In the genomic region with DNA sequence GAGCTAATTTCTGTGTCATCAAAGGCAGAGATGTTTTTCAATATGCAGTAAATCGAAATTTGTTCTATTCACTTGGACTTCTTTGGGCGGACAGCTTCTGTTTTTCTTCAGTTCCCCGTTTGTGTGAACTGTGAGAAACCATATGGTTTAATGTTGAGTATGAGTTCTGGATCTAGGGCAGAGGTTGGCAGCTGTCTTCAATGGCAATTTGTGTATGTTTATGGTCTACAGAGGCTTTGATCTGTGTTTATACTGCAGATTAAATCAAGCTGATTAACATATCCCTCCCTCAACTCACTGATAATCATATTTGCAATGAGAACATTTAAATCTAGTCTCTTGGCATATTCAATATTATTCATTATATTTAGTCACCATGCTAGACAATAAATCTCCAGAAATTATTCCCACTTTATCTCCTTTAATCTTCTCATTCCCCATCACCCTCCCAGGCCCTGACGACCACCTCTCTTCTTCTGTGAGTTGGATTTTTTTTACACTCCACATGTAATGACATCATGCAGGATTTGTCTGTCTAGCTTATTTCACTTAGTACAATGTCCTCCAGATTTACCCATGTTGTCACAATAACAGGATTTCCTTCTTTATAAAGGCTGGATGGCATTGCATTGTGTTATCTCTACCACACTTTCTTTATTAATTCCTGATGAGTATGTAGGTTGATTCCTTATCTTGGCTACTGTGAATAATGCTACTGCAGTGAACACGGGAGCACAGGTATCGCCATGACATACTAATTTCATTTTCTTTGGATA, we compare ENCODE assay signal across 18 cellular contexts. TPM values are rescaled to one million over a fixed set of nuclear protein-coding genes. Genes with fewer than 3 reads are reported as not detected.
DNase-seq lines count a peak whose midpoint lies in the region; ATAC-seq and TF ChIP-seq lines count a peak whose summit lies in the region.
"Had no signal": no experiment of that assay in that cellular context is flagged by ENCODE, and none has a peak within 500 bp of the region (broad histone marks: within the 10 kb centered on the region; RNA-seq: fewer than 3 reads in every experiment).

No MANE protein-coding gene starts in this region.

- no peaks in the 10 kb centered on the region for H3K9me3 Mint-ChIP-seq in type B pancreatic cell

- H3F3A ChIP-seq in SK-N-SH (replicated peaks; ENCODE audit: insufficient read depth) = peaks cover 5% of the 10 kb centered on the region

- peaks cover 10% of the 10 kb centered on the region for H3K36me3 Mint-ChIP-seq in type B pancreatic cell

- no peak overlapping the region for H3K4me3 Mint-ChIP-seq in type B pancreatic cell
- H3K4me3 Mint-ChIP-seq: activated naive CD4-positive, alpha-beta T cell treated with anti-CD3 and anti-CD28 coated beads, Interleukin-2, amount 10 ng/mL, durations not matched to agents 7 days and 5 days had no signal

- no peak overlapping the region for H2AFZ ChIP-seq in SK-N-SH (ENCODE audit: low read depth)

- DNase-seq in SK-N-SH (peak; percentile 22), dermis blood vessel endothelial cell (peak; percentile 68), lung microvascular endothelial cell (ENCODE audit: low read depth in 2 of 2) (peak; percentile 50 to 64), type B pancreatic cell (ENCODE audit: extremely low spot score, unreplicated experiment) (no peak), NOMO-1 treated with dmso at 0.1 percent for 144 hours (lab: John Stamatoyannopoulos, UW; ENCODE audit: unreplicated experiment) (no peak), D341Med (ENCODE audit: low spot score) (no peak), HuH-7 (ENCODE audit: low spot score) (no peak)
- DNase-seq: activated CD4-positive, alpha-beta T cell treated with anti-CD3 and anti-CD28 coated beads for 48 hours; activated naive CD4-positive, alpha-beta T cell treated with anti-CD3 and anti-CD28 coated beads, Interleukin-2, amount 10 ng/mL, durations not matched to agents 7 days and 5 days; NCI-H2171 treated with DMSO at 0.1 percent for 48 hours; NCI-H774; Peyer's patch; stimulated activated CD4-positive, alpha-beta T cell treated with anti-CD3 and anti-CD28 coated beads, Interleukin-4, amount 100 ng/mL, for 1 hour; substantia nigra had no signal

- CTCF ChIA-PET in SK-N-SH (lab: Yijun Ruan, JAX) = interaction anchor here (0.7 to 1.0 kb wide), 2 partner anchors 13 to 215 kb away, joined by 3 read pairs; no protein-coding TSS in a partner anchor

- H3K79me2 ChIP-seq in SK-N-SH (ENCODE audit: insufficient read depth) = no peaks in the 10 kb centered on the region

- H3K27ac Mint-ChIP-seq in type B pancreatic cell = peak overlapping the region; percentile 26
- H3K27ac Mint-ChIP-seq: activated naive CD4-positive, alpha-beta T cell treated with anti-CD3 and anti-CD28 coated beads, Interleukin-2, amount 10 ng/mL, durations not matched to agents 7 days and 5 days had no signal

- H3K36me3 ChIP-seq in SK-N-SH (replicated peaks in 1 of 2; ENCODE audit: control insufficient read depth in 1 of 2, insufficient read depth in 2 of 2, low read length in 1 of 2) = peaks cover 0 to 2% of the 10 kb centered on the region in 2 experiments

- H3K27me3 ChIP-seq in SK-N-SH (ENCODE audit: insufficient read depth) = no peaks in the 10 kb centered on the region
- H3K27me3 ChIP-seq: BLaER1, Peyer's patch had no signal

- no peak overlapping the region for H3K4me2 ChIP-seq in SK-N-SH
- H3K4me2 ChIP-seq: BLaER1 had no signal

- TF ChIP-seq EP300 in SK-N-SH (IDR thresholded peaks at IDR 0.05; ENCODE audit: borderline replicate concordance in 1 of 2, low read depth in 1 of 2, low read length in 1 of 2) = no peak

- no peak overlapping the region for H3K4me3 ChIP-seq in SK-N-SH (ENCODE audit: low read depth in 2 of 2, low read length in 1 of 2)
- H3K4me3 ChIP-seq: BLaER1, Peyer's patch, skin epidermis had no signal

- no peak for TF ChIP-seq CTCF in SK-N-SH (IDR thresholded peaks at IDR 0.05)
- TF ChIP-seq CTCF in type B pancreatic cell (conservative IDR thresholded peaks at IDR 0.05) = no peak

- H3K27me3 Mint-ChIP-seq in type B pancreatic cell = no peaks in the 10 kb centered on the region
- H3K27me3 Mint-ChIP-seq: activated naive CD4-positive, alpha-beta T cell treated with anti-CD3 and anti-CD28 coated beads, Interleukin-2, amount 10 ng/mL, durations not matched to agents 7 days and 5 days had no signal

- H3K9me2 ChIP-seq in SK-N-SH = no peaks in the 10 kb centered on the region

- WGBS in SK-N-SH (ENCODE audit: low lambda C conversion rate) = 64% methylated on average over 6 of the region's 6 CpGs

- H3K9me3 ChIP-seq in SK-N-SH = no peaks in the 10 kb centered on the region
- H3K9me3 ChIP-seq: BLaER1, Peyer's patch had no signal

- no peak for TF ChIP-seq RAD21 in SK-N-SH (IDR thresholded peaks at IDR 0.05; ENCODE audit: low read length)

- H3K4me1 ChIP-seq in SK-N-SH (ENCODE audit: control insufficient read depth in 1 of 2, insufficient read depth in 2 of 2, low read depth in 1 of 2, low read length in 1 of 2) = no peaks in the 10 kb centered on the region
- H3K4me1 ChIP-seq: BLaER1, Peyer's patch had no signal

- H3K9ac ChIP-seq in SK-N-SH = no peak overlapping the region
- H3K9ac ChIP-seq: BLaER1 had no signal

- H3K4me1 Mint-ChIP-seq in type B pancreatic cell (ENCODE audit: unreplicated experiment) = peaks cover 13% of the 10 kb centered on the region
- H3K4me1 Mint-ChIP-seq: activated naive CD4-positive, alpha-beta T cell treated with anti-CD3 and anti-CD28 coated beads, Interleukin-2, amount 10 ng/mL, durations not matched to agents 7 days and 5 days had no signal

- no peaks in the 10 kb centered on the region for H4K20me1 ChIP-seq in SK-N-SH (ENCODE audit: insufficient read depth)

- ATAC-seq in SK-N-SH treated with all-trans-retinoic acid at 6 μM for 48 hours = no peak
- ATAC-seq: left lobe of liver had no signal

- POLR2A ChIA-PET in SK-N-SH (lab: Yijun Ruan, JAX) = no interaction called here

- no peak overlapping the region for H3K27ac ChIP-seq in SK-N-SH (ENCODE audit: low read depth in 2 of 2, low read length in 1 of 2)
- H3K27ac ChIP-seq: BLaER1, Peyer's patch had no signal

TF ChIP-seq in SK-N-SH, 30 proteins besides CTCF, POLR2A, EP300 and RAD21 (continues in another document):
- TF ChIP-seq JUND (IDR thresholded peaks at IDR 0.05) (no peak), SIN3A (IDR thresholded peaks at IDR 0.05; ENCODE audit: borderline replicate concordance, low read depth, low read length) (no peak), GATA2 (CRISPR knock-in tag; IDR thresholded peaks at IDR 0.05) (no peak), YY1 (IDR thresholded peaks at IDR 0.05; ENCODE audit: low read depth) (no peak), RXRA (IDR thresholded peaks at IDR 0.05; ENCODE audit: borderline replicate concordance, low read depth) (no peak), RCOR1 (IDR thresholded peaks at IDR 0.05; ENCODE audit: low read length) (no peak), EZH2phosphoT487 (IDR thresholded peaks at IDR 0.05; ENCODE audit: borderline replicate concordance, low read depth) (no peak)
- TF ChIP-seq, protein P1, sequence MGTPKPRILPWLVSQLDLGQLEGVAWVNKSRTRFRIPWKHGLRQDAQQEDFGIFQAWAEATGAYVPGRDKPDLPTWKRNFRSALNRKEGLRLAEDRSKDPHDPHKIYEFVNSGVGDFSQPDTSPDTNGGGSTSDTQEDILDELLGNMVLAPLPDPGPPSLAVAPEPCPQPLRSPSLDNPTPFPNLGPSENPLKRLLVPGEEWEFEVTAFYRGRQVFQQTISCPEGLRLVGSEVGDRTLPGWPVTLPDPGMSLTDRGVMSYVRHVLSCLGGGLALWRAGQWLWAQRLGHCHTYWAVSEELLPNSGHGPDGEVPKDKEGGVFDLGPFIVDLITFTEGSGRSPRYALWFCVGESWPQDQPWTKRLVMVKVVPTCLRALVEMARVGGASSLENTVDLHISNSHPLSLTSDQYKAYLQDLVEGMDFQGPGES (IDR thresholded peaks at IDR 0.05; ENCODE audit: low read depth, low read length) = no peak

TF ChIP-seq in SK-N-SH treated with all-trans-retinoic acid at 6 μM for 48 hours, 23 proteins besides CTCF, POLR2A, EP300 and RAD21 (continues in another document):
- TF ChIP-seq, protein P2, sequence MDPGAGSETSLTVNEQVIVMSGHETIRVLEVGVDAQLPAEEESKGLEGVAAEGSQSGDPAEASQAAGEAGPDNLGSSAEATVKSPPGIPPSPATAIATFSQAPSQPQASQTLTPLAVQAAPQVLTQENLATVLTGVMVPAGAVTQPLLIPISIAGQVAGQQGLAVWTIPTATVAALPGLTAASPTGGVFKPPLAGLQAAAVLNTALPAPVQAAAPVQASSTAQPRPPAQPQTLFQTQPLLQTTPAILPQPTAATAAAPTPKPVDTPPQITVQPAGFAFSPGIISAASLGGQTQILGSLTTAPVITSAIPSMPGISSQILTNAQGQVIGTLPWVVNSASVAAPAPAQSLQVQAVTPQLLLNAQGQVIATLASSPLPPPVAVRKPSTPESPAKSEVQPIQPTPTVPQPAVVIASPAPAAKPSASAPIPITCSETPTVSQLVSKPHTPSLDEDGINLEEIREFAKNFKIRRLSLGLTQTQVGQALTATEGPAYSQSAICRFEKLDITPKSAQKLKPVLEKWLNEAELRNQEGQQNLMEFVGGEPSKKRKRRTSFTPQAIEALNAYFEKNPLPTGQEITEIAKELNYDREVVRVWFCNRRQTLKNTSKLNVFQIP (CRISPR knock-in tag; IDR thresholded peaks at IDR 0.05; ENCODE audit: borderline replicate concordance, low read depth) = no peak
- TF ChIP-seq ZNF8 (CRISPR knock-in tag; IDR thresholded peaks at IDR 0.05) = no peak
- TF ChIP-seq ZFP3 (CRISPR knock-in tag; IDR thresholded peaks at IDR 0.05) = no peak
- TF ChIP-seq, protein P3, sequence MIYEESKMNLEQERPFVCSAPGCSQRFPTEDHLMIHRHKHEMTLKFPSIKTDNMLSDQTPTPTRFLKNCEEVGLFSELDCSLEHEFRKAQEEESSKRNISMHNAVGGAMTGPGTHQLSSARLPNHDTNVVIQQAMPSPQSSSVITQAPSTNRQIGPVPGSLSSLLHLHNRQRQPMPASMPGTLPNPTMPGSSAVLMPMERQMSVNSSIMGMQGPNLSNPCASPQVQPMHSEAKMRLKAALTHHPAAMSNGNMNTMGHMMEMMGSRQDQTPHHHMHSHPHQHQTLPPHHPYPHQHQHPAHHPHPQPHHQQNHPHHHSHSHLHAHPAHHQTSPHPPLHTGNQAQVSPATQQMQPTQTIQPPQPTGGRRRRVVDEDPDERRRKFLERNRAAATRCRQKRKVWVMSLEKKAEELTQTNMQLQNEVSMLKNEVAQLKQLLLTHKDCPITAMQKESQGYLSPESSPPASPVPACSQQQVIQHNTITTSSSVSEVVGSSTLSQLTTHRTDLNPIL (CRISPR knock-in tag; IDR thresholded peaks at IDR 0.05; ENCODE audit: low read depth) = no peak

RNA-seq across cellular contexts. Expression of a gene that starts 9.0 kb away (rescaled TPM):
- 7.2 and 8.9 TPM in 2 replicates for polyA plus RNA-seq in SK-N-SH (2012; rRNA removed)
- 3.0 and 4.2 TPM in 2 replicates for polyA plus RNA-seq in SK-N-SH (2012; cell fraction: cytosol; rRNA removed)
- 41.5 and 46.1 TPM in 2 replicates for polyA plus RNA-seq in SK-N-SH (2012; cell fraction: nucleus; rRNA removed)
- 9.0 and 14.3 TPM in 2 replicates for total RNA-seq in dermis blood vessel endothelial cell
- total RNA-seq in lung microvascular endothelial cell = 3.3 and 7.9 TPM in 2 replicates
- 13.7 and 25.7 TPM in 2 replicates for total RNA-seq in type B pancreatic cell (ENCODE audit: low replicate concordance)

Comparison
In these comparisons a context has a peak if more than half of its experiments do, and no peak if none do; other contexts are left out.
1. DNase-seq: peak in SK-N-SH (single experiment), dermis blood vessel endothelial cell (single experiment) and lung microvascular endothelial cell (2 of 2); none in type B pancreatic cell (single experiment), NOMO-1 treated with dmso at 0.1 percent for 144 hours (single experiment), D341Med (single experiment) and HuH-7 (single experiment).